16 cellular contexts compared by ENCODE assay signal in genomic region chrX:7330971-7331746, GRCh38.
DNase-seq lines count a peak whose midpoint lies in the region; ATAC-seq and TF ChIP-seq lines count a peak whose summit lies in the region.
"Had no signal": no experiment of that assay in that cellular context is flagged by ENCODE, and none has a peak within 500 bp of the region (broad histone marks: within the 10 kb centered on the region; RNA-seq: fewer than 3 reads in every experiment).

No MANE protein-coding gene starts in this region.

- DNase-seq in GM03348 (ENCODE audit: low spot score) (peak; percentile 34), ascending aorta (ENCODE audit: low spot score in 2 of 2) (peak in 1 of 2 donors; percentile 80), Kasumi-1 (lab: John Stamatoyannopoulos, UW) (no peak), activated gamma-delta T cell treated with Interleukin-2 at 50 U/mL for 16 hours (no peak), glutamatergic neuron (no peak), NCI-H226 (no peak)
- DNase-seq: activated CD4-positive, alpha-beta T cell treated with anti-CD3 and anti-CD28 coated beads, Interleukin-2, amount 10 ng/mL, durations not matched to agents 7 days and 5 days; COR-L47; NCI-H146; NCI-H69; T-helper 2 cell had no signal

- H3K27me3 ChIP-seq in ascending aorta (no peaks in the 10 kb centered on the region), gastroesophageal sphincter (no peaks in the 10 kb centered on the region), subcutaneous abdominal adipose tissue (ENCODE audit: control insufficient read depth in 5 of 5, insufficient read depth in 4 of 5, low read length in 5 of 5) (no peaks in the 10 kb centered on the region)

- H3K4me1 Mint-ChIP-seq in glutamatergic neuron (ENCODE audit: low read depth, unreplicated experiment), result no peaks in the 10 kb centered on the region
- H3K4me1 Mint-ChIP-seq: activated CD4-positive, alpha-beta T cell treated with anti-CD3 and anti-CD28 coated beads, Interleukin-2, amount 10 ng/mL, durations not matched to agents 7 days and 5 days had no signal

- no peak for TF ChIP-seq EP300 in gastroesophageal sphincter (IDR thresholded peaks at IDR 0.05)

- no peak overlapping the region for H3K27ac Mint-ChIP-seq in glutamatergic neuron (ENCODE audit: unreplicated experiment)
- H3K27ac Mint-ChIP-seq: activated CD4-positive, alpha-beta T cell treated with anti-CD3 and anti-CD28 coated beads, Interleukin-2, amount 10 ng/mL, durations not matched to agents 7 days and 5 days; stimulated activated naive CD8-positive, alpha-beta T cell treated with anti-CD3 and anti-CD28 coated beads, Interleukin-15, Interleukin-2, amounts not matched to agents 100 ng/mL and 50 ng/mL, for 24 hours had no signal

- H3K27me3 Mint-ChIP-seq in glutamatergic neuron (ENCODE audit: unreplicated experiment), result no peaks in the 10 kb centered on the region
- H3K27me3 Mint-ChIP-seq: activated CD4-positive, alpha-beta T cell treated with anti-CD3 and anti-CD28 coated beads, Interleukin-2, amount 10 ng/mL, durations not matched to agents 7 days and 5 days; stimulated activated naive CD8-positive, alpha-beta T cell treated with anti-CD3 and anti-CD28 coated beads, Interleukin-15, Interleukin-2, amounts not matched to agents 100 ng/mL and 50 ng/mL, for 24 hours had no signal

- peak overlapping the region in 1 of 5 donors; percentile 27 for H3K9ac ChIP-seq in subcutaneous abdominal adipose tissue (ENCODE audit: low read length in 5 of 5)

- TF ChIP-seq POLR2A in gastroesophageal sphincter (IDR thresholded peaks at IDR 0.05), result no peak

- H3K4me3 Mint-ChIP-seq in glutamatergic neuron (ENCODE audit: unreplicated experiment), result no peak overlapping the region
- H3K4me3 Mint-ChIP-seq: activated CD4-positive, alpha-beta T cell treated with anti-CD3 and anti-CD28 coated beads, Interleukin-2, amount 10 ng/mL, durations not matched to agents 7 days and 5 days; stimulated activated naive CD8-positive, alpha-beta T cell treated with anti-CD3 and anti-CD28 coated beads, Interleukin-15, Interleukin-2, amounts not matched to agents 100 ng/mL and 50 ng/mL, for 24 hours had no signal

- intact Hi-C loops in ascending aorta (cut with DNase I), result loop anchor here (5.0 kb wide), 1 partner anchor 184 kb away; the partner anchor contains the start of genes PUDP and STS

- TF ChIP-seq CTCF in ascending aorta (IDR thresholded peaks at IDR 0.05) (no peak), gastroesophageal sphincter (IDR thresholded peaks at IDR 0.05) (no peak), glutamatergic neuron (IDR thresholded peaks at IDR 0.05; ENCODE audit: partially characterized antibody, unreplicated experiment) (no peak)

- peak overlapping the region; percentile 47 to 55 for H3K27ac ChIP-seq in ascending aorta
- H3K27ac ChIP-seq in gastroesophageal sphincter, result no peak overlapping the region
- H3K27ac ChIP-seq in subcutaneous abdominal adipose tissue (ENCODE audit: low read depth, low read length), result peak overlapping the region; percentile 66

- peak overlapping the region in 1 of 2 donors; percentile 14 for H3K4me3 ChIP-seq in ascending aorta
- H3K4me3 ChIP-seq in gastroesophageal sphincter, result no peak overlapping the region
- no peak overlapping the region for H3K4me3 ChIP-seq in subcutaneous abdominal adipose tissue (ENCODE audit: low read depth in 1 of 5, low read length in 5 of 5)

- H3K36me3 ChIP-seq in ascending aorta (no peaks in the 10 kb centered on the region), gastroesophageal sphincter (peaks cover 0 to 8% of the 10 kb centered on the region in 2 donors), subcutaneous abdominal adipose tissue (ENCODE audit: control insufficient read depth in 5 of 5, insufficient read depth in 5 of 5, low read length in 5 of 5) (peaks cover 3 to 12% (median 9%) of the 10 kb centered on the region in 5 donors)

- peak; percentile 41 for ATAC-seq in gastroesophageal sphincter
- ATAC-seq: esophagus mucosa, HepG2 had no signal

- 63 to 65% methylated on average over 2 to 7 of the region's 11 CpGs for WGBS in gastroesophageal sphincter (ENCODE audit: low coverage in 1 of 2), 2 donors

- H3K9me3 ChIP-seq in ascending aorta, result no peaks in the 10 kb centered on the region
- no peaks in the 10 kb centered on the region for H3K9me3 ChIP-seq in gastroesophageal sphincter
- H3K9me3 ChIP-seq in subcutaneous abdominal adipose tissue (ENCODE audit: control insufficient read depth in 5 of 5, low read length in 5 of 5), result peaks cover 0 to 6% (median 0%) of the 10 kb centered on the region in 5 donors

- H3K9me3 Mint-ChIP-seq in glutamatergic neuron (ENCODE audit: unreplicated experiment), result no peaks in the 10 kb centered on the region
- H3K9me3 Mint-ChIP-seq: activated CD4-positive, alpha-beta T cell treated with anti-CD3 and anti-CD28 coated beads, Interleukin-2, amount 10 ng/mL, durations not matched to agents 7 days and 5 days; stimulated activated naive CD8-positive, alpha-beta T cell treated with anti-CD3 and anti-CD28 coated beads, Interleukin-15, Interleukin-2, amounts not matched to agents 100 ng/mL and 50 ng/mL, for 24 hours had no signal

- H3K36me3 Mint-ChIP-seq in glutamatergic neuron (ENCODE audit: unreplicated experiment), result no peaks in the 10 kb centered on the region

- peaks cover 0 to 10% of the 10 kb centered on the region in 2 donors for H3K4me1 ChIP-seq in ascending aorta
- no peaks in the 10 kb centered on the region for H3K4me1 ChIP-seq in gastroesophageal sphincter
- peaks cover 0 to 6% (median 0%) of the 10 kb centered on the region in 5 donors for H3K4me1 ChIP-seq in subcutaneous abdominal adipose tissue (ENCODE audit: control insufficient read depth in 5 of 5, insufficient read depth in 5 of 5, low read length in 5 of 5)

Comparison
In these comparisons a context has a peak if more than half of its experiments do, and no peak if none do; other contexts are left out.
1. H3K27ac ChIP-seq: peak in ascending aorta (2 of 2) and subcutaneous abdominal adipose tissue (single experiment); none in gastroesophageal sphincter (0 of 4).